Comparison of ENCODE assay signal across 8 cellular contexts in the genomic region with DNA sequence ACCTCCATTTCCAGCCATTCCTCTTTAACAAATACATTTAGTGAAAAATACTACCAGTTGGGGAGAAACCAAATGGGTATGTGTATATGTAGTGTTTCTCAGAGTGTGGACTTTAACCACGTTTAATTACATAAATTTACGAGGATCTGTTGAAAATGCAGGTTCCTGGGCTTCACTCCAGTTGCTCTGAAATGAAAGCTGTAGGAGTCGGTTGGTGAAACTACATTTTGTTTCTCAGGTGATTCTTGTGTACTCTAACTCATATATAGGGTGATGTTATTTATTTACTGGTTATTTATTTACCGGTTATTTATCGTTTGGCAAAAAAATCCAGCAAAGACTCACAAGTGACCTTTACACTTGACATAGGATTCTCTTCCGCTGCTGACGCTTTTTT. TPM values are rescaled to one million over a fixed set of nuclear protein-coding genes. Genes with fewer than 3 reads are reported as not detected.
DNase-seq lines count a peak whose midpoint lies in the region; ATAC-seq and TF ChIP-seq lines count a peak whose summit lies in the region.

No MANE protein-coding gene starts in this region.

- peak overlapping the region; percentile 99 for H3K4me3 Mint-ChIP-seq in activated naive CD8-positive, alpha-beta T cell treated with anti-CD3 and anti-CD28 coated beads, Interleukin-2, amount 50 U/mL, for 24 hours
- peak overlapping the region; percentile 93 for H3K4me3 Mint-ChIP-seq in mesothelial cell of epicardium

- no peak for TF ChIP-seq CTCF in mesothelial cell of epicardium (IDR thresholded peaks at IDR 0.05; ENCODE audit: unreplicated experiment)

- intact Hi-C loops in sciatic nerve (cut with DNase I): no loop called here
- intact Hi-C loops in posterior cingulate gyrus (cut with DNase I): no loop called here

- H3K4me1 Mint-ChIP-seq in activated naive CD8-positive, alpha-beta T cell treated with anti-CD3 and anti-CD28 coated beads, Interleukin-2, amount 50 U/mL, for 24 hours: peaks cover 49% of the 10 kb centered on the region
- peaks cover 32% of the 10 kb centered on the region for H3K4me1 Mint-ChIP-seq in mesothelial cell of epicardium

- ATAC-seq in HG02885 (IDR thresholded peaks at IDR 0.05; ENCODE audit: poor library complexity, unreplicated experiment): peak; percentile 0
- no peak for ATAC-seq in activated naive CD8-positive, alpha-beta T cell treated with anti-CD3 and anti-CD28 coated beads, Interleukin-2, amount 50 U/mL, for 24 hours
- ATAC-seq in HG03521 (IDR thresholded peaks at IDR 0.05; ENCODE audit: unreplicated experiment): no peak
- ATAC-seq in sciatic nerve: no peak

- H3K4me3 ChIP-seq in GM08714 (ENCODE audit: low read length): peak overlapping the region; percentile 30; the same call in 1 of the 2 replicates

- peaks cover 34% of the 10 kb centered on the region for H3K36me3 Mint-ChIP-seq in activated naive CD8-positive, alpha-beta T cell treated with anti-CD3 and anti-CD28 coated beads, Interleukin-2, amount 50 U/mL, for 24 hours (ENCODE audit: low read depth)
- H3K36me3 Mint-ChIP-seq in mesothelial cell of epicardium: peaks cover 2% of the 10 kb centered on the region

- H3K9me3 Mint-ChIP-seq in activated naive CD8-positive, alpha-beta T cell treated with anti-CD3 and anti-CD28 coated beads, Interleukin-2, amount 50 U/mL, for 24 hours: no peaks in the 10 kb centered on the region
- no peaks in the 10 kb centered on the region for H3K9me3 Mint-ChIP-seq in mesothelial cell of epicardium

- peak overlapping the region; percentile 100 for H3K27ac Mint-ChIP-seq in activated naive CD8-positive, alpha-beta T cell treated with anti-CD3 and anti-CD28 coated beads, Interleukin-2, amount 50 U/mL, for 24 hours
- peak overlapping the region; percentile 96 for H3K27ac Mint-ChIP-seq in mesothelial cell of epicardium

- no peak for DNase-seq in activated naive CD8-positive, alpha-beta T cell treated with anti-CD3 and anti-CD28 coated beads, Interleukin-2, amount 50 U/mL, for 24 hours
- DNase-seq in mesothelial cell of epicardium (ENCODE audit: low spot score in 2 of 2, unreplicated experiment in 2 of 2) (no peak), D341Med (ENCODE audit: low spot score) (no peak), sciatic nerve (ENCODE audit: low spot score) (no peak), posterior cingulate gyrus (no peak)

- H3K27me3 Mint-ChIP-seq in activated naive CD8-positive, alpha-beta T cell treated with anti-CD3 and anti-CD28 coated beads, Interleukin-2, amount 50 U/mL, for 24 hours: no peaks in the 10 kb centered on the region
- H3K27me3 Mint-ChIP-seq in mesothelial cell of epicardium (ENCODE audit: low read depth): no peaks in the 10 kb centered on the region

RNA-seq across cellular contexts. Expression of a gene that starts 0.4 kb away (rescaled TPM):
- total RNA-seq in mesothelial cell of epicardium: 53.0 to 59.0 TPM (median 54.5 TPM) in 3 replicates
- total RNA-seq in sciatic nerve: 71.3 TPM
